Comparison of ENCODE assay signal across 25 cellular contexts in the genomic region with DNA sequence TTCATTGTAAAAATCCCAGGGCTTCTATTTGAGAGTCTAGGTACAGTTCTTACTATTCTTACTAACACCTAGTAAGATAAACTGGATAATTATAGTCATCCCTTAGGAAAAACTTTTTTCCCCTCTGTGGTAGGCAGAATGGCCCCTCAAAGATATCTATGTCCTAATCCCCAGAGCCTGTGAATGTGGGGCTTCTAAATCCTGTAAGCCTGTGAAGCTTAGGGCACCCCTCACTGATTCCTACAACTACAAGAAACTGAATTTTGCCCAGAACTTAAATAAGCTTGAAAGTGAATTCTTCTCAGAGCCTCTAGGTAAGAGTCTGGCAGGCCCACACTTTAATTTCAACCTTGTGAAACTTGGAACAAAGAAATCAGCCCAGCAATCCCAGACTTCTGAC.
"Had no signal": no experiment of that assay in that cellular context is flagged by ENCODE, and none has a peak within 500 bp of the region (broad histone marks: within the 10 kb centered on the region; RNA-seq: fewer than 3 reads in every experiment).

No MANE protein-coding gene starts in this region.

- H3K4me2 ChIP-seq: hepatocyte, smooth muscle cell had no signal

- DNase-seq: dermis blood vessel endothelial cell; effector memory CD8-positive, alpha-beta T cell; foreskin fibroblast; gastrocnemius medialis; kidney; mesenchymal stem cell; naive thymus-derived CD8-positive, alpha-beta T cell; stimulated activated CD4-positive, alpha-beta T cell treated with anti-CD3 and anti-CD28 coated beads, Interleukin-12 subunit alpha, Interleukin-12 subunit beta, amount 100 ng/mL, for 4 hours; stimulated activated CD4-positive, alpha-beta T cell treated with anti-CD3 and anti-CD28 coated beads, Interleukin-1b, Interleukin-23, amount 100 ng/mL, for 48 hours; stimulated activated CD4-positive, alpha-beta T cell treated with anti-CD3 and anti-CD28 coated beads, Interleukin-4, amount 100 ng/mL, for 1 hour; stimulated activated CD8-positive, alpha-beta memory T cell treated with anti-CD3 and anti-CD28 coated beads, Interleukin-4, amount 100 ng/mL, for 48 hours; stimulated activated naive CD4-positive, alpha-beta T cell treated with Interleukin-2 at 50 U/mL for 16 hours; stomach; thyroid gland had no signal

- H3K27me3 Mint-ChIP-seq: effector memory CD8-positive, alpha-beta T cell; naive thymus-derived CD8-positive, alpha-beta T cell; progenitor cell of endocrine pancreas; type B pancreatic cell had no signal

- H3K4me1 ChIP-seq: parathyroid adenoma, thyroid gland had no signal

- H3K9me3 ChIP-seq: gastrocnemius medialis, right atrium auricular region, stomach, thyroid gland had no signal

- H3K27ac ChIP-seq: coronary artery, epithelial cell of prostate, gastrocnemius medialis, hepatocyte, parathyroid adenoma, right atrium auricular region, stomach, thyroid gland had no signal

- H3K4me3 Mint-ChIP-seq: effector memory CD8-positive, alpha-beta T cell; naive thymus-derived CD8-positive, alpha-beta T cell; type B pancreatic cell had no signal

- H3K27me3 ChIP-seq: gastrocnemius medialis, hepatocyte, right atrium auricular region, stomach, thyroid gland had no signal

- H3K9ac ChIP-seq: parathyroid adenoma had no signal

- H3K79me2 ChIP-seq: hepatocyte, parathyroid adenoma had no signal

- H2AFZ ChIP-seq: hepatocyte, parathyroid adenoma had no signal

- ATAC-seq: effector memory CD8-positive, alpha-beta T cell; esophagus mucosa; gastrocnemius medialis; left lobe of liver; naive thymus-derived CD8-positive, alpha-beta T cell; sciatic nerve had no signal

- H3K9me3 Mint-ChIP-seq: effector memory CD8-positive, alpha-beta T cell; naive thymus-derived CD8-positive, alpha-beta T cell; type B pancreatic cell had no signal

- H3K36me3 ChIP-seq: gastrocnemius medialis, right atrium auricular region, stomach, thyroid gland had no signal

- H3K27ac Mint-ChIP-seq: effector memory CD8-positive, alpha-beta T cell; naive thymus-derived CD8-positive, alpha-beta T cell; progenitor cell of endocrine pancreas; type B pancreatic cell had no signal

- H3K4me3 ChIP-seq: coronary artery, gastrocnemius medialis, hepatocyte, right atrium auricular region, smooth muscle cell, stomach, thyroid gland had no signal
